Comparison of ENCODE assay signal across 16 cellular contexts in genomic region chr22:25824828-25825474, GRCh38.
"Had no signal": no experiment of that assay in that cellular context is flagged by ENCODE, and none has a peak within 500 bp of the region (broad histone marks: within the 10 kb centered on the region; RNA-seq: fewer than 3 reads in every experiment).

No MANE protein-coding gene starts in this region.

- ATAC-seq: activated CD8-positive, alpha-beta memory T cell treated with anti-CD3 and anti-CD28 coated beads, Interleukin-2, amount 10 ng/mL, durations not matched to agents 7 days and 5 days; left lung; T-helper 17 cell; upper lobe of right lung had no signal

- H3K9me3 ChIP-seq: colonic mucosa, left lung, suprapubic skin, upper lobe of right lung had no signal

- DNase-seq: activated CD4-positive, alpha-beta memory T cell treated with anti-CD3 and anti-CD28 coated beads for 36 hours; activated CD8-positive, alpha-beta memory T cell treated with anti-CD3 and anti-CD28 coated beads, Interleukin-2, amount 10 ng/mL, durations not matched to agents 7 days and 5 days; activated naive CD4-positive, alpha-beta T cell treated with anti-CD3 and anti-CD28 coated beads, Interleukin-2, amount 10 ng/mL, durations not matched to agents 7 days and 5 days; activated T-cell treated with anti-CD3 and anti-CD28 coated beads, Interleukin-2, amount 50 U/mL, for 1 hour; colonic mucosa; hippocampal formation; left lung; mammary epithelial cell; naive B cell; stimulated activated CD4-positive, alpha-beta T cell treated with anti-CD3 and anti-CD28 coated beads, Interleukin-4, amount 100 ng/mL, for 24 hours; T-helper 17 cell; upper lobe of right lung; WERI-Rb-1 had no signal

- H3K27me3 ChIP-seq: cardiac muscle cell, colonic mucosa had no signal

- H3K36me3 ChIP-seq: colonic mucosa, left lung, suprapubic skin, upper lobe of right lung, WERI-Rb-1 had no signal

- H3K4me1 ChIP-seq: colonic mucosa, esophagus muscularis mucosa, left lung, suprapubic skin, upper lobe of right lung had no signal

- H3K4me3 ChIP-seq: cardiac muscle cell, colonic mucosa, esophagus muscularis mucosa, left lung, suprapubic skin, upper lobe of right lung had no signal

- H3K27ac ChIP-seq: cardiac muscle cell, colonic mucosa, esophagus muscularis mucosa, left lung, suprapubic skin, upper lobe of right lung, WERI-Rb-1 had no signal
